Comparison of ENCODE assay signal across 8 cellular contexts in genomic region chr19:4471400-4472173, GRCh38. TPM values are rescaled to one million over a fixed set of nuclear protein-coding genes. Genes with fewer than 3 reads are reported as not detected.
DNase-seq lines count a peak whose midpoint lies in the region; ATAC-seq and TF ChIP-seq lines count a peak whose summit lies in the region.

No MANE protein-coding gene starts in this region.

- no peak for TF ChIP-seq CTCF in CD14-positive monocyte (IDR thresholded peaks at IDR 0.05)
- no peak for TF ChIP-seq CTCF in right lobe of liver (IDR thresholded peaks at IDR 0.05)

- no peaks in the 10 kb centered on the region for H3K9me3 Mint-ChIP-seq in CD14-positive monocyte

- intact Hi-C loops in CD14-positive monocyte (cut with micrococcal nuclease) (loop anchor here in 1 of 2 donors (1.0 to 5.0 kb wide), 4 partner anchors 14 to 224 kb away; partner anchors contain the start of genes MPND, TNFAIP8L1, UBXN6 and YJU2), right lobe of liver (cut with DNase I) (no loop called here)

- ATAC-seq in GM19438 (IDR thresholded peaks at IDR 0.05; ENCODE audit: low read depth, unreplicated experiment) = peak; percentile 78
- peak; percentile 81 for ATAC-seq in HG03565 (IDR thresholded peaks at IDR 0.05; ENCODE audit: unreplicated experiment)
- peak; percentile 92 to 96 (median 92) for ATAC-seq in right lobe of liver

- peaks cover 24% of the 10 kb centered on the region for H3K4me1 Mint-ChIP-seq in CD14-positive monocyte

- H3K4me3 ChIP-seq in right lobe of liver = peak overlapping the region; percentile 75 to 90 (median 80)

- H3K27ac Mint-ChIP-seq in CD14-positive monocyte = no peak overlapping the region

- peaks cover 6 to 15% of the 10 kb centered on the region in 2 donors for H3K36me3 Mint-ChIP-seq in CD14-positive monocyte

- H3K27ac ChIP-seq in right lobe of liver = peak overlapping the region; percentile 64 to 79 (median 66)

- peak; percentile 65 for TF ChIP-seq POLR2A in right lobe of liver (IDR thresholded peaks at IDR 0.05)

- peaks cover 0 to 12% (median 1%) of the 10 kb centered on the region in 4 donors for H3K36me3 ChIP-seq in right lobe of liver

- WGBS in right lobe of liver (ENCODE audit: insufficient coverage, low coverage, low lambda C conversion rate, missing lambda C conversion rate) = under 1% methylated on average over 31 of the region's 33 CpGs

- no peak overlapping the region for H3K4me3 Mint-ChIP-seq in CD14-positive monocyte

- no peaks in the 10 kb centered on the region for H3K27me3 ChIP-seq in right lobe of liver

- DNase-seq in CD14-positive monocyte (ENCODE audit: low spot score) (peak; percentile 98), NCI-H748 treated with DMSO at 0.1 percent for 48 hours (lab: John Stamatoyannopoulos, UW) (peak; percentile 100), ecto neural progenitor cell (ENCODE audit: low spot score) (peak; percentile 98), right lobe of liver (peak; percentile 98)
- DNase-seq in activated CD4-positive, alpha-beta T cell treated with anti-CD3 and anti-CD28 coated beads, Interleukin-2, amount 50 U/mL, for 4 hours = peak; percentile 97
- peak; percentile 98 for DNase-seq in stimulated activated CD4-positive, alpha-beta T cell treated with anti-CD3 and anti-CD28 coated beads, Interleukin-4, amount 100 ng/mL, for 24 hours

- H3K9me3 ChIP-seq in right lobe of liver = no peaks in the 10 kb centered on the region

- peaks cover 0 to 4% (median 2%) of the 10 kb centered on the region in 4 donors for H3K4me1 ChIP-seq in right lobe of liver

- peaks cover 0 to 1% (median 0%) of the 10 kb centered on the region in 3 donors for H3K27me3 Mint-ChIP-seq in CD14-positive monocyte (ENCODE audit: low read depth in 3 of 3)

RNA-seq across cellular contexts. Expression of gene HDGFL2, which starts 0.5 kb away (rescaled TPM):
- 10 to 100 TPM in 1 of 2 donors, 1 to 10 TPM in 1; 7.0 to 10.5 TPM for polyA plus RNA-seq in CD14-positive monocyte
- 10 to 100 TPM in 5 of 6 experiments, 1 to 10 TPM in 1; 8.4 to 16.3 (median 14.0) TPM for total RNA-seq in right lobe of liver

RNA-seq across cellular contexts. Expression of gene UBXN6, which starts 14.0 kb away (rescaled TPM):
- 1 to 10 TPM; 3.8 to 5.4 TPM for polyA plus RNA-seq in CD14-positive monocyte
- total RNA-seq in right lobe of liver = 10 to 100 TPM; 47.2 to 79.1 (median 58.8) TPM

RNA-seq across cellular contexts. Expression of gene PLIN4, which starts 46.7 kb away (rescaled TPM):
- under 1 TPM in 1 of 2 donors, not detected in 1; 0.05 TPM for polyA plus RNA-seq in CD14-positive monocyte
- 10 to 100 TPM; 28.4 to 51.2 (median 39.3) TPM for total RNA-seq in right lobe of liver

Comparison
In these comparisons a context has a peak if more than half of its experiments do, and no peak if none do; other contexts are left out.
1. Peak in every context shown above with its lines: DNase-seq, ATAC-seq, H3K4me3 ChIP-seq and H3K27ac ChIP-seq.